18 cellular contexts compared by ENCODE assay signal in genomic region chr9:69584746-69585145, GRCh38.
"Had no signal": no experiment of that assay in that cellular context is flagged by ENCODE, and none has a peak within 500 bp of the region (broad histone marks: within the 10 kb centered on the region; RNA-seq: fewer than 3 reads in every experiment).

No MANE protein-coding gene starts in this region.

- H3K9me3 Mint-ChIP-seq: stimulated activated effector memory CD8-positive, alpha-beta T cell treated with anti-CD3 and anti-CD28 coated beads, Interleukin-12 subunit alpha, Interleukin-12 subunit beta, amount 100 ng/mL, for 72 hours; T-cell had no signal

- DNase-seq: activated CD4-positive, alpha-beta T cell treated with anti-CD3 and anti-CD28 coated beads, Interleukin-2, amount 50 U/mL, for 1 hour; activated naive CD4-positive, alpha-beta T cell treated with Interleukin-2 at 50 U/mL for 16 hours; activated T-cell treated with anti-CD3 and anti-CD28 coated beads for 4 hours; caudate nucleus; esophagus squamous epithelium; heart right ventricle; naive thymus-derived CD4-positive, alpha-beta T cell; pancreas; stimulated activated CD4-positive, alpha-beta T cell treated with anti-CD3 and anti-CD28 coated beads, Interleukin-12 subunit alpha, Interleukin-12 subunit beta, amount 100 ng/mL, for 4 hours; stimulated activated CD4-positive, alpha-beta T cell treated with anti-CD3 and anti-CD28 coated beads, Interleukin-2, amount 100 ng/mL, for 24 hours; T-cell; T-helper 9 cell; tibial artery; uterus had no signal

- H3K4me1 Mint-ChIP-seq: stimulated activated effector memory CD8-positive, alpha-beta T cell treated with anti-CD3 and anti-CD28 coated beads, Interleukin-12 subunit alpha, Interleukin-12 subunit beta, amount 100 ng/mL, for 72 hours; T-cell had no signal

- H3K27ac Mint-ChIP-seq: naive thymus-derived CD4-positive, alpha-beta T cell; stimulated activated effector memory CD8-positive, alpha-beta T cell treated with anti-CD3 and anti-CD28 coated beads, Interleukin-12 subunit alpha, Interleukin-12 subunit beta, amount 100 ng/mL, for 72 hours; T-cell had no signal

- H3K4me3 Mint-ChIP-seq: naive thymus-derived CD4-positive, alpha-beta T cell; stimulated activated effector memory CD8-positive, alpha-beta T cell treated with anti-CD3 and anti-CD28 coated beads, Interleukin-12 subunit alpha, Interleukin-12 subunit beta, amount 100 ng/mL, for 72 hours; T-cell had no signal

- H3K36me3 Mint-ChIP-seq: naive thymus-derived CD4-positive, alpha-beta T cell; stimulated activated effector memory CD8-positive, alpha-beta T cell treated with anti-CD3 and anti-CD28 coated beads, Interleukin-12 subunit alpha, Interleukin-12 subunit beta, amount 100 ng/mL, for 72 hours; T-cell had no signal

- H3K4me3 ChIP-seq: ascending aorta, esophagus squamous epithelium, gastroesophageal sphincter, heart right ventricle, lung, pancreas, tibial artery, uterus had no signal
